Comparison of ENCODE assay signal across 13 cellular contexts in genomic region chr7:6437251-6437650, GRCh38. TPM values are rescaled to one million over a fixed set of nuclear protein-coding genes. Genes with fewer than 3 reads are reported as not detected.
DNase-seq lines count a peak whose midpoint lies in the region; ATAC-seq and TF ChIP-seq lines count a peak whose summit lies in the region.
"Had no signal": no experiment of that assay in that cellular context is flagged by ENCODE, and none has a peak within 500 bp of the region (broad histone marks: within the 10 kb centered on the region; RNA-seq: fewer than 3 reads in every experiment).

No MANE protein-coding gene starts in this region.

- TF ChIP-seq CTCF in left ventricle myocardium inferior (IDR thresholded peaks at IDR 0.05; ENCODE audit: borderline replicate concordance): no peak
- TF ChIP-seq CTCF in upper lobe of left lung (IDR thresholded peaks at IDR 0.05): no peak

- DNase-seq in left ventricle myocardium inferior: no peak
- DNase-seq in Right ventricle myocardium inferior (ENCODE audit: missing footprints): no peak
- peak; percentile 52 to 60 for DNase-seq in activated T-cell treated with anti-CD3 and anti-CD28 coated beads, Interleukin-2, amount 50 U/mL, for 48 hours
- peak; percentile 81 for DNase-seq in foreskin melanocyte
- no peak for DNase-seq in upper lobe of left lung
- DNase-seq in NCI-H187 treated with DMSO at 0.1 percent for 48 hours (lab: John Stamatoyannopoulos, UW): no peak
- DNase-seq in NCI-H1417 (lab: John Stamatoyannopoulos, UW): no peak
- no peak for DNase-seq in hypothalamus (lab: John Stamatoyannopoulos, UW)
- DNase-seq: DMS79 treated with DMSO at 0.1 percent for 48 hours; effector memory CD4-positive, alpha-beta T cell; heart right ventricle; NCI-H2171 treated with DMSO at 0.1 percent for 48 hours had no signal

- no peak for TF ChIP-seq EP300 in upper lobe of left lung (IDR thresholded peaks at IDR 0.05)

- no peak for TF ChIP-seq POLR2A in upper lobe of left lung (IDR thresholded peaks at IDR 0.05)

- no peaks in the 10 kb centered on the region for H3K9me3 ChIP-seq in left ventricle myocardium inferior (replicated peaks)
- H3K9me3 ChIP-seq in upper lobe of left lung: no peaks in the 10 kb centered on the region
- H3K9me3 ChIP-seq: heart right ventricle, lower lobe of right lung had no signal

- H3K27me3 ChIP-seq in left ventricle myocardium inferior (ENCODE audit: low read depth) (no peaks in the 10 kb centered on the region), upper lobe of left lung (no peaks in the 10 kb centered on the region)
- H3K27me3 ChIP-seq: heart right ventricle had no signal

- H3K4me3 ChIP-seq in left ventricle myocardium inferior (no peak overlapping the region), upper lobe of left lung (no peak overlapping the region)
- H3K4me3 ChIP-seq: heart right ventricle, lower lobe of right lung had no signal

- peaks cover 23% of the 10 kb centered on the region for H3K36me3 ChIP-seq in left ventricle myocardium inferior
- peaks cover 0 to 25% (median 8%) of the 10 kb centered on the region in 4 donors for H3K36me3 ChIP-seq in upper lobe of left lung

- H3K4me1 ChIP-seq in left ventricle myocardium inferior (peaks cover 45% of the 10 kb centered on the region), upper lobe of left lung (peaks cover 33 to 65% (median 52%) of the 10 kb centered on the region in 4 donors)

- ATAC-seq in Right ventricle myocardium inferior (no peak), upper lobe of left lung (ENCODE audit: low FRiP score in 2 of 2) (no peak)
- ATAC-seq: heart right ventricle, lower lobe of right lung had no signal

- intact Hi-C loops in left ventricle myocardium inferior (cut with micrococcal nuclease) (no loop called here), Right ventricle myocardium inferior (cut with DNase I) (loop anchor here (10.0 kb wide), 1 partner anchor 442 kb away; no protein-coding TSS in a partner anchor)

- WGBS in upper lobe of left lung, 2 donors: 83 to 89% methylated on average over 6 of the region's 6 CpGs

- H3K27ac ChIP-seq in left ventricle myocardium inferior (replicated peaks): peak overlapping the region; percentile 68
- H3K27ac ChIP-seq in upper lobe of left lung: peak overlapping the region in 3 of 4 donors; percentile 6 to 82 (median 80)

RNA-seq across cellular contexts. Expression of gene DAGLB, which starts 10.5 kb away (rescaled TPM):
- total RNA-seq in left ventricle myocardium inferior (6.0 TPM), Right ventricle myocardium inferior (6.7 TPM), upper lobe of left lung (10 to 100 TPM; 26.6 to 53.8 (median 36.7) TPM)

RNA-seq across cellular contexts. Expression of gene KDELR2, which starts 46.7 kb away (rescaled TPM):
- total RNA-seq in left ventricle myocardium inferior: 49.5 TPM
- total RNA-seq in Right ventricle myocardium inferior: 57.7 TPM
- 100 to 1,000 TPM in 1 of 6 donors, 10 to 100 TPM in 5; 35.6 to 120 (median 92.7) TPM for total RNA-seq in upper lobe of left lung

Comparison
In these comparisons a context has a peak if more than half of its experiments do, and no peak if none do; other contexts are left out.
1. DNase-seq: peak in activated T-cell treated with anti-CD3 and anti-CD28 coated beads, Interleukin-2, amount 50 U/mL, for 48 hours (2 of 2) and foreskin melanocyte (single experiment); none in left ventricle myocardium inferior (single experiment), Right ventricle myocardium inferior (single experiment), upper lobe of left lung (0 of 2), NCI-H187 treated with DMSO at 0.1 percent for 48 hours (single experiment), NCI-H1417 (0 of 3) and hypothalamus (0 of 51).